ENCODE assay signal across 10 cellular contexts in the genomic region with DNA sequence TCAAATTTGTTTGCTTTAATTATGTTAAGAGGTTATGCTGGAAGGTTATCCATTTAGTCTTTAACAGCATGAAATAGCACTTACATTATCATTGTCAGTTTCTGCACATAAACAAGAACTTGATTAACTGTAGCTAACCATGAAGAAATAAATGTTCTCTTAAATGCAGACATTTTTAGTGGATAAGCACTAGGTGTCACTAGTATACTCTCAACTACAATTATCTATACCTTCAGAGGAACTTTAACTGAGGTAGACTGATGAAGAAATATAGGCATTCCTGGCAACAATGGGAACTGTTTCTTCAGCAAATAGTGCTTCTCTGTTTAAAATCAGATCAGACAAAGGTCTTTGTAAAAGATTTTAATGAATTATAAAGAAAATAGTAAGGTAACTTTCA.
A peak's percentile ranks its signal among the peaks of the same experiment; 100 is the strongest.
DNase-seq lines count a peak whose midpoint lies in the region; ATAC-seq, FAIRE-seq and TF ChIP-seq lines count a peak whose summit lies in the region.
"Had no signal": no experiment of that assay in that cellular context is flagged by ENCODE, and none has a peak within 500 bp of the region (broad histone marks: within the 10 kb centered on the region; RNA-seq: fewer than 3 reads in every experiment).

No MANE protein-coding gene starts in this region.

- POLR2A ChIA-PET in GM12878 (lab: Charles Lee) = no interaction called here
- POLR2A ChIA-PET in activated CD4-positive, alpha-beta T cell treated with anti-CD3 and anti-CD28 coated beads, Interleukin-2, amount 10 ng/mL, durations not matched to agents 7 days and 5 days (lab: Charles Lee) = no interaction called here

- H3K4me1 ChIP-seq in GM12878 (ENCODE audit: control insufficient read depth, insufficient read depth, low read length) = no peaks in the 10 kb centered on the region

- TF ChIP-seq CTCF in GM12878 (IDR thresholded peaks at IDR 0.05 in 2 of 3, conservative IDR thresholded peaks at IDR 0.05 in 1 of 3; ENCODE audit: control insufficient read depth in 2 of 3, extremely low read depth in 1 of 3, insufficient read depth in 1 of 3, low read depth in 3 of 3, low read length in 3 of 3) (peak in 2 of 3 experiments; percentile 10 to 11; a peak in 1 of 6 replicates), neural cell (IDR thresholded peaks at IDR 0.05; ENCODE audit: poor library complexity, severe bottlenecking) (peak; percentile 76)

- intact Hi-C loops in GM12878 (cut with micrococcal nuclease; ENCODE audit: unreplicated experiment) = loop anchor here (1.0 kb wide), 1 partner anchor 235 kb away; no protein-coding TSS in a partner anchor

- H3K4me3 ChIP-seq in GM12878 (no peak overlapping the region), neural cell (ENCODE audit: low read length) (no peak overlapping the region)

- H3K4me1 Mint-ChIP-seq in activated CD4-positive, alpha-beta T cell treated with anti-CD3 and anti-CD28 coated beads, Interleukin-2, amount 10 ng/mL, durations not matched to agents 7 days and 5 days = no peaks in the 10 kb centered on the region
- H3K4me1 Mint-ChIP-seq: activated CD4-positive, alpha-beta T cell treated with anti-CD3 and anti-CD28 coated beads for 36 hours; stimulated activated memory B cell treated with anti-CD40 and anti-IgM and Interleukin-4, amounts not matched to agents 10 μg/mL and 1 μg/mL and 100 μg/mL, for 72 hours had no signal

- in situ Hi-C loops in GM12878 (cut with MboI) = loop anchor here (10.0 kb wide), 1 partner anchor 241 kb away; no protein-coding TSS in a partner anchor

- no peak overlapping the region for H3K27ac Mint-ChIP-seq in activated CD4-positive, alpha-beta T cell treated with anti-CD3 and anti-CD28 coated beads, Interleukin-2, amount 10 ng/mL, durations not matched to agents 7 days and 5 days
- H3K27ac Mint-ChIP-seq: activated CD4-positive, alpha-beta T cell treated with anti-CD3 and anti-CD28 coated beads for 36 hours; stimulated activated memory B cell treated with anti-CD40 and anti-IgM and Interleukin-4, amounts not matched to agents 10 μg/mL and 1 μg/mL and 100 μg/mL, for 72 hours had no signal

- peak; percentile 49 for ATAC-seq in GM18519 (IDR thresholded peaks at IDR 0.05; ENCODE audit: low FRiP score, unreplicated experiment)
- ATAC-seq in GM12878 = peak; percentile 58; the same call in 2 of the 3 replicates
- ATAC-seq: activated CD4-positive, alpha-beta T cell treated with anti-CD3 and anti-CD28 coated beads for 36 hours; stimulated activated memory B cell treated with anti-CD40 and anti-IgM and Interleukin-4, amounts not matched to agents 10 μg/mL and 1 μg/mL and 100 μg/mL, for 72 hours had no signal

- no peaks in the 10 kb centered on the region for H3K27me3 Mint-ChIP-seq in activated CD4-positive, alpha-beta T cell treated with anti-CD3 and anti-CD28 coated beads, Interleukin-2, amount 10 ng/mL, durations not matched to agents 7 days and 5 days
- H3K27me3 Mint-ChIP-seq: activated CD4-positive, alpha-beta T cell treated with anti-CD3 and anti-CD28 coated beads for 36 hours; stimulated activated memory B cell treated with anti-CD40 and anti-IgM and Interleukin-4, amounts not matched to agents 10 μg/mL and 1 μg/mL and 100 μg/mL, for 72 hours had no signal

- no peak overlapping the region for H3K9ac ChIP-seq in GM12878 (ENCODE audit: control insufficient read depth, insufficient read depth, low read length)
- no peak overlapping the region for H3K9ac ChIP-seq in neural cell (ENCODE audit: low read length)

- H4K20me1 ChIP-seq in GM12878 (ENCODE audit: control insufficient read depth, insufficient read depth) (no peaks in the 10 kb centered on the region), neural cell (ENCODE audit: insufficient read depth) (no peaks in the 10 kb centered on the region)

- no peaks in the 10 kb centered on the region for H3K9me2 ChIP-seq in neural cell (ENCODE audit: insufficient read depth, low read length)

- H2AFZ ChIP-seq in GM12878 (ENCODE audit: control insufficient read depth, low read depth, low read length) (no peak overlapping the region), neural cell (ENCODE audit: low read depth, low read length) (no peak overlapping the region)

- H3K27me3 ChIP-seq in GM12878 (replicated peaks in 1 of 2; ENCODE audit: control insufficient read depth in 2 of 2, insufficient read depth in 2 of 2, low read length in 1 of 2) = no peaks in the 10 kb centered on the region
- no peaks in the 10 kb centered on the region for H3K27me3 ChIP-seq in neural cell (ENCODE audit: insufficient read depth, low read depth, low read length)

- H3K4me2 ChIP-seq in GM12878 (ENCODE audit: control insufficient read depth, insufficient read depth) (no peak overlapping the region), neural cell (ENCODE audit: low read length) (no peak overlapping the region)

- SMC1A ChIA-PET in GM12878 (lab: Charles Lee; ENCODE audit: uncharacterized antibody, unreplicated experiment) = interaction anchor here (1.0 to 1.6 kb wide), 4 partner anchors 13 to 241 kb away, joined by 3 to 4 read pairs (median 3); no protein-coding TSS in a partner anchor

- H3K9me3 Mint-ChIP-seq in activated CD4-positive, alpha-beta T cell treated with anti-CD3 and anti-CD28 coated beads, Interleukin-2, amount 10 ng/mL, durations not matched to agents 7 days and 5 days = no peaks in the 10 kb centered on the region

- H3K36me3 ChIP-seq in GM12878 (ENCODE audit: control insufficient read depth in 2 of 2, insufficient read depth in 2 of 2, low read length in 1 of 2) (no peaks in the 10 kb centered on the region), neural cell (ENCODE audit: insufficient read depth, low read length) (no peaks in the 10 kb centered on the region)

- H3K9me3 ChIP-seq in GM12878 (replicated peaks; ENCODE audit: control insufficient read depth, insufficient read depth, low read length) (no peaks in the 10 kb centered on the region), neural cell (ENCODE audit: low read length) (no peaks in the 10 kb centered on the region)

- TF ChIP-seq RAD21 in GM12878 (IDR thresholded peaks at IDR 0.05; ENCODE audit: insufficient read depth, low read depth, low read length) (peak; percentile 43; the same call in 1 of the 2 replicates), neural cell (conservative IDR thresholded peaks at IDR 0.05) (peak; percentile 82)

- DNase-seq in NAMALWA (ENCODE audit: low spot score) (peak; percentile 10), GM12878 (ENCODE audit: low read depth, low spot score) (no peak), GM19240 (ENCODE audit: insufficient read length, low spot score) (no peak), CD1c-positive myeloid dendritic cell (ENCODE audit: extremely low spot score) (no peak)
- DNase-seq in activated CD4-positive, alpha-beta T cell treated with anti-CD3 and anti-CD28 coated beads, Interleukin-2, amount 10 ng/mL, durations not matched to agents 7 days and 5 days = no peak
- no peak for DNase-seq in activated naive CD4-positive, alpha-beta T cell treated with anti-CD3 and anti-CD28 coated beads, Interleukin-2, amount 50 U/mL, for 16 hours
- DNase-seq: activated CD4-positive, alpha-beta T cell treated with anti-CD3 and anti-CD28 coated beads for 36 hours had no signal

- H3K36me3 Mint-ChIP-seq in activated CD4-positive, alpha-beta T cell treated with anti-CD3 and anti-CD28 coated beads, Interleukin-2, amount 10 ng/mL, durations not matched to agents 7 days and 5 days (ENCODE audit: low read depth) = no peaks in the 10 kb centered on the region
- H3K36me3 Mint-ChIP-seq: stimulated activated memory B cell treated with anti-CD40 and anti-IgM and Interleukin-4, amounts not matched to agents 10 μg/mL and 1 μg/mL and 100 μg/mL, for 72 hours had no signal

- no peak overlapping the region for H3K4me3 Mint-ChIP-seq in activated CD4-positive, alpha-beta T cell treated with anti-CD3 and anti-CD28 coated beads, Interleukin-2, amount 10 ng/mL, durations not matched to agents 7 days and 5 days
- H3K4me3 Mint-ChIP-seq: activated CD4-positive, alpha-beta T cell treated with anti-CD3 and anti-CD28 coated beads for 36 hours; stimulated activated memory B cell treated with anti-CD40 and anti-IgM and Interleukin-4, amounts not matched to agents 10 μg/mL and 1 μg/mL and 100 μg/mL, for 72 hours had no signal

- H3K27ac ChIP-seq in GM12878 (ENCODE audit: control insufficient read depth, insufficient read depth) (no peak overlapping the region), neural cell (ENCODE audit: low read length) (no peak overlapping the region)

- CTCF ChIA-PET in GM12878 (lab: Yijun Ruan, JAX) = interaction anchor here (0.8 to 3.2 kb wide), 6 partner anchors 10 to 245 kb away, joined by 3 to 23 read pairs (median 6); no protein-coding TSS in a partner anchor
- CTCF ChIA-PET in activated CD4-positive, alpha-beta T cell treated with anti-CD3 and anti-CD28 coated beads, Interleukin-2, amount 10 ng/mL, durations not matched to agents 7 days and 5 days (lab: Charles Lee) = no interaction called here

- RAD21 ChIA-PET in GM12878 (lab: Charles Lee; ENCODE audit: unreplicated experiment) = interaction anchor here (0.7 to 3.4 kb wide), 3 partner anchors 64 to 236 kb away, joined by 3 to 27 read pairs (median 3); no protein-coding TSS in a partner anchor

- no peak for TF ChIP-seq EP300 in GM12878 (IDR thresholded peaks at IDR 0.05; ENCODE audit: borderline replicate concordance in 1 of 2, control insufficient read depth in 1 of 2, low read depth in 2 of 2, low read length in 2 of 2)
- no peak for TF ChIP-seq EP300 in neural cell (conservative IDR thresholded peaks at IDR 0.05; ENCODE audit: poor library complexity, severe bottlenecking)

- H3F3A ChIP-seq in neural cell (ENCODE audit: insufficient read depth, low read length, poor library complexity, severe bottlenecking) = no peaks in the 10 kb centered on the region

- FAIRE-seq in GM12878 (lab: Jason Lieb, UNC) = no peak

- no peak for TF ChIP-seq POLR2A in GM12878 (IDR thresholded peaks at IDR 0.05; ENCODE audit: low read depth, low read length)

- no TSS peak for BruUV-seq in GM12878 (replicated peaks; lab: Mats Ljungman, UMichigan)

- H3K79me2 ChIP-seq in GM12878 (ENCODE audit: control insufficient read depth, insufficient read depth, low read length) = no peaks in the 10 kb centered on the region
- no peaks in the 10 kb centered on the region for H3K79me2 ChIP-seq in neural cell (replicated peaks; ENCODE audit: insufficient read depth, low read length)

TF ChIP-seq in GM12878, 131 proteins besides CTCF, POLR2A, EP300 and RAD21 (continues in another document):
- TF ChIP-seq BACH1 (IDR thresholded peaks at IDR 0.05; ENCODE audit: borderline replicate concordance) = no peak
- no peak for TF ChIP-seq CHD4 (IDR thresholded peaks at IDR 0.05)
- no peak for TF ChIP-seq KLF5 (IDR thresholded peaks at IDR 0.05; ENCODE audit: partially characterized antibody)
- no peak for TF ChIP-seq ZNF384 (IDR thresholded peaks at IDR 0.05; ENCODE audit: borderline replicate concordance, low read depth, low read length)
- TF ChIP-seq RUNX3 (IDR thresholded peaks at IDR 0.05; ENCODE audit: low read length) = no peak

TF ChIP-seq in neural cell, 6 proteins besides CTCF, POLR2A, EP300 and RAD21:
- TF ChIP-seq TAF1 (IDR thresholded peaks at IDR 0.05; ENCODE audit: low read depth) = no peak
- TF ChIP-seq SMC3 (conservative IDR thresholded peaks at IDR 0.05; ENCODE audit: poor library complexity) = peak; percentile 78
TF ChIP-seq in neural cell: peak in this region for 1.
